29 cellular contexts compared by ENCODE assay signal in the genomic region with DNA sequence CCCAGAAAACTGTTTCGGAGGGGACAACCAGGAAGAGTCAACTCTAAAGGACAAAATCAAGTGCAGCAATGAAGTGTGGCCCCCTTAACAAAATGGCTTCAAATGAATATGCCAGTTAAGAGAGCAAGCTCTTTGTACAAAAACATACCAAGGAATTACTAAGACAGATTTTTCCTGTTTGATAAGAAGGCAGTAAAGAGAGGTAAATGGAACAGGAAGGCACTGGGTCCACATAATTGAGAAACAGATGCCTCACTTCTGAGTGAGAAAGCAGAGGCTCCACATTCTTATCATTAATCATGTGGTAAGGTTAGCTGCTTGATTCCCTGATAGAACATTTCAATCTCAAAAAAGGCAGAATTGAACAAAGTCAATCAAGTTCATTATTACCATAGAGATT.
"Had no signal": no experiment of that assay in that cellular context is flagged by ENCODE, and none has a peak within 500 bp of the region (broad histone marks: within the 10 kb centered on the region; RNA-seq: fewer than 3 reads in every experiment).

No MANE protein-coding gene starts in this region.

- H3K4me1 ChIP-seq: gastrocnemius medialis, pancreas had no signal

- H3K9me3 ChIP-seq: gastrocnemius medialis, pancreas, prostate gland, tibial nerve had no signal

- ATAC-seq: activated CD4-positive, CD25-positive, alpha-beta regulatory T cell treated with anti-CD3 and anti-CD28 coated beads, Interleukin-2, amount 50 U/mL, for 24 hours; gastrocnemius medialis; left colon; naive thymus-derived CD4-positive, alpha-beta T cell; pancreas had no signal

- H3K36me3 ChIP-seq: prostate gland had no signal

- H2AFZ ChIP-seq: hepatocyte had no signal

- H3K4me3 ChIP-seq: gastrocnemius medialis, hepatocyte, pancreas, prostate gland, smooth muscle cell, tibial nerve had no signal

- H3K4me2 ChIP-seq: hepatocyte, smooth muscle cell had no signal

- DNase-seq: activated CD4-positive, alpha-beta T cell treated with anti-CD3 and anti-CD28 coated beads for 48 hours; activated CD4-positive, alpha-beta T cell treated with anti-CD3 and anti-CD28 coated beads, Interleukin-2, amount 50 U/mL, for 48 hours; activated CD8-positive, alpha-beta memory T cell treated with anti-CD3 and anti-CD28 coated beads for 24 hours; activated gamma-delta T cell; activated naive CD4-positive, alpha-beta T cell treated with anti-CD3 and anti-CD28 coated beads, Interleukin-2, amount 50 U/mL, for 16 hours; activated T-cell treated with anti-CD3 and anti-CD28 coated beads, Interleukin-2, amount 50 U/mL, for 1 hour; amygdala; central memory CD4-positive, alpha-beta T cell; effector CD8-positive, alpha-beta T cell; erythroblast; gastrocnemius medialis; kidney; left colon; mammary epithelial cell; midbrain; naive thymus-derived CD4-positive, alpha-beta T cell; nucleus accumbens; pancreas; stimulated activated CD4-positive, alpha-beta T cell treated with anti-CD3 and anti-CD28 coated beads, Interleukin-15, amount 100 ng/mL, for 24 hours; stimulated activated CD4-positive, alpha-beta T cell treated with anti-CD3 and anti-CD28 coated beads, Interleukin-2, amount 100 ng/mL, for 24 hours; stimulated activated naive CD4-positive, alpha-beta T cell; T-helper 1 cell; WERI-Rb-1 had no signal

- H3K27me3 ChIP-seq: gastrocnemius medialis, hepatocyte, pancreas, tibial nerve had no signal

- H3K27ac ChIP-seq: gastrocnemius medialis, hepatocyte, pancreas, prostate gland, tibial nerve, WERI-Rb-1 had no signal

- H3K79me2 ChIP-seq: hepatocyte had no signal

- FAIRE-seq: endometrium, kidney, pancreas had no signal
